ENCODE assay signal across 1 cellular context in genomic region chr3:100533176-100533575, GRCh38.
TF ChIP-seq lines count a peak whose summit lies in the region.

No MANE protein-coding gene starts in this region.

TF ChIP-seq in H1, 55 proteins besides CTCF, POLR2A, EP300 and RAD21 (continued from another document):
- TF ChIP-seq SIN3A (conservative IDR thresholded peaks at IDR 0.05 in 1 of 2, IDR thresholded peaks at IDR 0.05 in 1 of 2; ENCODE audit: low read depth in 1 of 2, low read length in 2 of 2), result no peak
- TF ChIP-seq CBX5 (IDR thresholded peaks at IDR 0.05; ENCODE audit: low read depth, low read length), result no peak
- no peak for TF ChIP-seq SIRT6 (IDR thresholded peaks at IDR 0.05; ENCODE audit: low read length)
- no peak for TF ChIP-seq TEAD4 (IDR thresholded peaks at IDR 0.05; ENCODE audit: low read depth, low read length)
- TF ChIP-seq SIX5 (IDR thresholded peaks at IDR 0.05; ENCODE audit: low read depth, low read length), result no peak
- no peak for TF ChIP-seq MAFK (IDR thresholded peaks at IDR 0.05; ENCODE audit: low read depth, low read length)
- TF ChIP-seq SUZ12 (IDR thresholded peaks at IDR 0.05; ENCODE audit: low read length), result no peak
- no peak for TF ChIP-seq CBX8 (IDR thresholded peaks at IDR 0.05; ENCODE audit: borderline replicate concordance, low read depth, low read length)
- TF ChIP-seq SAP30 (IDR thresholded peaks at IDR 0.05; ENCODE audit: insufficient read depth, insufficient replicate concordance, low read length), result no peak
- no peak for TF ChIP-seq BCL11A (IDR thresholded peaks at IDR 0.05; ENCODE audit: low read depth in 2 of 2, low read length in 2 of 2)
- TF ChIP-seq RXRA (IDR thresholded peaks at IDR 0.05; ENCODE audit: insufficient read depth, low read depth, low read length), result no peak
- no peak for TF ChIP-seq CHD2 (IDR thresholded peaks at IDR 0.05; ENCODE audit: low read length)
